Comparison of ENCODE assay signal across 10 cellular contexts in the genomic region with DNA sequence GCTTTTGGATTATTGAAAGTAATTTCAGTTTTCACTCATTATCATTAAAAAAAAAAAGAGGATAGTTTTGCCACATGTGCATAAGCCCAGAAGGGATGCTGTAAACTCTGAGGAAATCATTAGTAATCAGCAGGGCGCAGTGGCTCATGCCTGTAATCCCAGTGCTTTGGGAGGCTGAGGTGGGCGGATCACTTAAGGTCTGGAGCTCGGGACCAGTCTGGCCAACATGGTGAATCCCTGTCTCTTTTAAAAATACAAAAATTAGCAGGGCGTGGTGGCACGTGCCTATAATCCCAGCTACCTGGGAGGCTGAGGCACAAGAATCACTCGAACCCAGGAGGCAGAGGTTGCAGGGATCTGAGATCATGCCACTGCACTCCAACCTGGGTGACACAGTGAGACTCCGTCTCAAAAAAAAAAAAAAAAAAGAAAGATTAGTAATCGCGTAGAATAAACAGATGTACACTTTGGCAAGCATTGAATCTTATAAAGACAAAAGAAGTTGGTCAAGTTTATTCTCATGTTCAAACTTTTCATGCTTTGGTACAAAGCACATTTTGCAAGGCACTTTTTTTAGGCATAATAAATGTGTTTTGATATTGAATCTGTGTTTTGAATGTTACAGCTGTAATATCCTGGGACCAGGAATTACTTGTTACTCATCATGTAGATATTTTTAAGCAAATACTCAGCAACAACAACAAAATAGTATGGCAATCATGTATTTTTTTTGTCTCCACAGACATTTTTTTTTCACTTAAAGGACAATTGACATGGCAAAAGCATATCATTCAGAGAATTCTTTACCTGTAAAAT.
DNase-seq lines count a peak whose midpoint lies in the region; ATAC-seq and TF ChIP-seq lines count a peak whose summit lies in the region.
"Had no signal": no experiment of that assay in that cellular context is flagged by ENCODE, and none has a peak within 500 bp of the region (broad histone marks: within the 10 kb centered on the region; RNA-seq: fewer than 3 reads in every experiment).

No MANE protein-coding gene starts in this region.

- no peaks in the 10 kb centered on the region for H3F3A ChIP-seq in PC-3 (ENCODE audit: low read length, unreplicated experiment)

- H3K36me3 ChIP-seq in PC-3 (ENCODE audit: low read depth, low read length) (no peaks in the 10 kb centered on the region), sigmoid colon (no peaks in the 10 kb centered on the region), BE2C (no peaks in the 10 kb centered on the region)

- H3K4me3 ChIP-seq in PC-3 (ENCODE audit: low read length) (0 out of 2 replicates have a peak overlapping the region, but pooled peaks have one; percentile 9), fibroblast of villous mesenchyme (ENCODE audit: low read depth, low read length) (no peak overlapping the region), sigmoid colon (no peak overlapping the region), BE2C (ENCODE audit: low read depth, low read length) (no peak overlapping the region)

- H3K27me3 ChIP-seq in PC-3 (ENCODE audit: low read length), result no peaks in the 10 kb centered on the region
- H3K27me3 ChIP-seq in sigmoid colon, result no peaks in the 10 kb centered on the region
- no peaks in the 10 kb centered on the region for H3K27me3 ChIP-seq in BE2C

- peak overlapping the region; percentile 39; the same call in 1 of the 2 replicates for H3K4me2 ChIP-seq in PC-3 (ENCODE audit: low read length)

- CTCF ChIA-PET in PC-3 (lab: Charles Lee), result no interaction called here

- H3K9me2 ChIP-seq in PC-3 (replicated peaks; ENCODE audit: low read length), result no peaks in the 10 kb centered on the region

- no peak for TF ChIP-seq EP300 in sigmoid colon (IDR thresholded peaks at IDR 0.05)

- H3K9me3 ChIP-seq in PC-3 (ENCODE audit: low read length), result no peaks in the 10 kb centered on the region
- H3K9me3 ChIP-seq in sigmoid colon, result no peaks in the 10 kb centered on the region
- no peaks in the 10 kb centered on the region for H3K9me3 ChIP-seq in BE2C

- no peak overlapping the region for H3K27ac ChIP-seq in PC-3 (ENCODE audit: low read length)
- peak overlapping the region; percentile 35 to 89 (median 76) for H3K27ac ChIP-seq in sigmoid colon

- H3K4me1 ChIP-seq in PC-3 (ENCODE audit: insufficient read depth, low read length) (peaks cover 7% of the 10 kb centered on the region; the same call in 1 of the 2 replicates), sigmoid colon (peaks cover 0 to 58% (median 36%) of the 10 kb centered on the region in 4 donors), BE2C (no peaks in the 10 kb centered on the region)

- POLR2A ChIA-PET in PC-3 (lab: Charles Lee; ENCODE audit: unreplicated experiment), result no interaction called here

- ATAC-seq in PC-3 (no peak), HG03039 (IDR thresholded peaks at IDR 0.05; ENCODE audit: unreplicated experiment) (no peak)

- TF ChIP-seq CTCF in PC-3 (conservative IDR thresholded peaks at IDR 0.05; ENCODE audit: low read depth, low read length) (no peak), fibroblast of villous mesenchyme (IDR thresholded peaks at IDR 0.05; ENCODE audit: insufficient read depth, low read depth, low read length) (no peak), sigmoid colon (IDR thresholded peaks at IDR 0.05) (no peak), BE2C (IDR thresholded peaks at IDR 0.05; ENCODE audit: low read depth, low read length) (no peak)

- no peaks in the 10 kb centered on the region for H3K79me2 ChIP-seq in PC-3 (ENCODE audit: low read length)

- no peak for TF ChIP-seq POLR2A in sigmoid colon (IDR thresholded peaks at IDR 0.05)

- WGBS in sigmoid colon, 2 donors, result 41 to 77% methylated on average over 9 of the region's 9 CpGs

- H3K9ac ChIP-seq in PC-3 (ENCODE audit: low read length), result no peak overlapping the region

- intact Hi-C loops in PC-3 (cut with micrococcal nuclease) (no loop called here), sigmoid colon (cut with DNase I) (loop anchor here (5.0 kb wide), 1 partner anchor 93 kb away; a partner anchor contains a TSS)

- H2AFZ ChIP-seq in PC-3 (ENCODE audit: low read length), result 0 out of 2 replicates have a peak overlapping the region, but pooled peaks have one; percentile 38

- DNase-seq in EH (ENCODE audit: low read depth) (peak; percentile 4), PC-3 (peak; percentile 14), fibroblast of villous mesenchyme (ENCODE audit: low read depth) (peak; percentile 42), sigmoid colon (peak; percentile 65), BE2C (no peak), iPS-NIHi11 (ENCODE audit: low spot score) (no peak)
- DNase-seq: anterior cingulate cortex, NCI-H1048, NCI-H2171 treated with DMSO at 0.1 percent for 48 hours had no signal

- BruUV-seq in PC-3 (replicated peaks; lab: Mats Ljungman, UMichigan), result no TSS peak

- no peaks in the 10 kb centered on the region for H4K20me1 ChIP-seq in PC-3 (ENCODE audit: low read length)

Comparison
In these comparisons a context has a peak if more than half of its experiments do, and no peak if none do; other contexts are left out.
1. DNase-seq: peak in EH (single experiment), PC-3 (single experiment), fibroblast of villous mesenchyme (single experiment) and sigmoid colon (single experiment); none in BE2C (single experiment) and iPS-NIHi11 (single experiment).